In genomic region chr1:2330511-2331199, GRCh38 we compare ENCODE assay signal across 11 cellular contexts.
DNase-seq lines count a peak whose midpoint lies in the region; ATAC-seq and TF ChIP-seq lines count a peak whose summit lies in the region.
"Had no signal": no experiment of that assay in that cellular context is flagged by ENCODE, and none has a peak within 500 bp of the region (broad histone marks: within the 10 kb centered on the region; RNA-seq: fewer than 3 reads in every experiment).

No MANE protein-coding gene starts in this region.

- H3K36me3 ChIP-seq in SJCRH30 (no peaks in the 10 kb centered on the region), upper lobe of right lung (no peaks in the 10 kb centered on the region)

- H3K4me3 ChIP-seq in SJCRH30 (no peak overlapping the region), fibroblast of pulmonary artery (replicated peaks; ENCODE audit: low read depth, low read length) (no peak overlapping the region), upper lobe of right lung (no peak overlapping the region)

- H3K4me1 Mint-ChIP-seq in nephron: peaks cover 59% of the 10 kb centered on the region
- no peaks in the 10 kb centered on the region for H3K4me1 Mint-ChIP-seq in activated naive CD4-positive, alpha-beta T cell treated with anti-CD3 and anti-CD28 coated beads, Interleukin-2, amount 10 ng/mL, durations not matched to agents 7 days and 5 days

- H3K9me3 ChIP-seq in SJCRH30 (replicated peaks): no peaks in the 10 kb centered on the region
- no peaks in the 10 kb centered on the region for H3K9me3 ChIP-seq in upper lobe of right lung

- peak overlapping the region; percentile 94 for H3K27ac ChIP-seq in SJCRH30
- H3K27ac ChIP-seq in upper lobe of right lung: peak overlapping the region; percentile 51

- TF ChIP-seq CTCF in fibroblast of pulmonary artery (IDR thresholded peaks at IDR 0.05; ENCODE audit: low read length, missing control alignments) (no peak), nephron (IDR thresholded peaks at IDR 0.05; ENCODE audit: unreplicated experiment in 3 of 3) (no peak), upper lobe of right lung (IDR thresholded peaks at IDR 0.05) (no peak)

- H3K27me3 ChIP-seq in SJCRH30: no peaks in the 10 kb centered on the region
- H3K27me3 ChIP-seq in upper lobe of right lung: no peaks in the 10 kb centered on the region

- peak; percentile 72 for ATAC-seq in upper lobe of right lung

- H3K36me3 Mint-ChIP-seq in nephron (ENCODE audit: low read depth): no peaks in the 10 kb centered on the region
- H3K36me3 Mint-ChIP-seq in activated naive CD4-positive, alpha-beta T cell treated with anti-CD3 and anti-CD28 coated beads, Interleukin-2, amount 10 ng/mL, durations not matched to agents 7 days and 5 days: no peaks in the 10 kb centered on the region

- peaks cover 10% of the 10 kb centered on the region for H3K27me3 Mint-ChIP-seq in nephron (ENCODE audit: low read depth)
- peaks cover 14% of the 10 kb centered on the region for H3K27me3 Mint-ChIP-seq in activated naive CD4-positive, alpha-beta T cell treated with anti-CD3 and anti-CD28 coated beads, Interleukin-2, amount 10 ng/mL, durations not matched to agents 7 days and 5 days

- H3K9me3 Mint-ChIP-seq in nephron: no peaks in the 10 kb centered on the region
- no peaks in the 10 kb centered on the region for H3K9me3 Mint-ChIP-seq in activated naive CD4-positive, alpha-beta T cell treated with anti-CD3 and anti-CD28 coated beads, Interleukin-2, amount 10 ng/mL, durations not matched to agents 7 days and 5 days

- CTCF ChIA-PET in activated naive CD4-positive, alpha-beta T cell treated with anti-CD3 and anti-CD28 coated beads, Interleukin-2, amount 10 ng/mL, durations not matched to agents 7 days and 5 days (lab: Charles Lee): no interaction called here

- H3K4me1 ChIP-seq in SJCRH30: peaks cover 50% of the 10 kb centered on the region
- H3K4me1 ChIP-seq in upper lobe of right lung: peaks cover 14% of the 10 kb centered on the region

- peak overlapping the region in 2 of 3 experiments; percentile 7 to 14 for H3K4me3 Mint-ChIP-seq in nephron
- no peak overlapping the region for H3K4me3 Mint-ChIP-seq in activated naive CD4-positive, alpha-beta T cell treated with anti-CD3 and anti-CD28 coated beads, Interleukin-2, amount 10 ng/mL, durations not matched to agents 7 days and 5 days

- peak overlapping the region; percentile 86 to 98 (median 94) for H3K27ac Mint-ChIP-seq in nephron
- no peak overlapping the region for H3K27ac Mint-ChIP-seq in activated naive CD4-positive, alpha-beta T cell treated with anti-CD3 and anti-CD28 coated beads, Interleukin-2, amount 10 ng/mL, durations not matched to agents 7 days and 5 days

- intact Hi-C loops in upper lobe of right lung (cut with DNase I): no loop called here

- peak; percentile 87 to 92 for DNase-seq in SJCRH30
- DNase-seq in fibroblast of pulmonary artery (ENCODE audit: low read depth): peak; percentile 83
- DNase-seq in upper lobe of right lung: peak; percentile 81
- DNase-seq in activated naive CD4-positive, alpha-beta T cell treated with anti-CD3 and anti-CD28 coated beads, Interleukin-2, amount 10 ng/mL, durations not matched to agents 7 days and 5 days: no peak
- no peak for DNase-seq in glomerular visceral epithelial cell (ENCODE audit: extremely low spot score)
- DNase-seq in NCI-H748 (lab: John Stamatoyannopoulos, UW; ENCODE audit: unreplicated experiment): no peak
- DNase-seq: Kasumi-1; NCI-H446; small intestine; stimulated activated naive CD4-positive, alpha-beta T cell had no signal

Comparison
In these comparisons a context has a peak if more than half of its experiments do, and no peak if none do; other contexts are left out.
1. DNase-seq: peak in SJCRH30 (2 of 2), fibroblast of pulmonary artery (single experiment) and upper lobe of right lung (single experiment); none in activated naive CD4-positive, alpha-beta T cell treated with anti-CD3 and anti-CD28 coated beads, Interleukin-2, amount 10 ng/mL, durations not matched to agents 7 days and 5 days (single experiment), glomerular visceral epithelial cell (single experiment) and NCI-H748 (single experiment).